In the genomic region with DNA sequence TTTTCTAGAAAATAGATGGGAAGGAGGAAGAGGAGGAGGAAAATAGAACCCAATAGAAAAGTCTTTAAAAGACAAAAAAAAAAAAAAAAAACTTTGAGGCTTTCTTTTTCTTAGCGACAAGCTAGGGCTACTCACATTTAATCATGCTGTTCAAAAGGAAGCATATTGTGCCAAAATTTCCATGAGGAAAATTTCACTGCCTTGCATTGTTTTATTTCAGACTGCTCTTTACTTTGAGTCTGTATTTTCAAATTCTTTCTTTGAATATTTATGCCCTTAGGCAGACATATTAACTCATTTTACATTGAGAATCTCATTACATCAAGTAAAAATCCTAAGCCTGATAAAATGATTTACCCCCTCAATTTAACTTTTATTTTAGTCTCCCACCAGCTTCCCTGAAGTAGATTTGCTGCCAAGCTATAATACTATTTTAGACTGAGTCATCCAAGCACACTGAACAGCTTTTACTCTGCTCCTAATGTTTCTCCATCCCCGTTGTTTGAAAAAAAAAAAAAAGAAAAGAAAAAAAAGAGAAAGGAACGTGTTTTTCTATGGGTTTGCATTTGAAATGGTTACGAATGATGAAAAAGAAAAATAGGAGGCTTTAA, we compare ENCODE assay signal across 10 cellular contexts.
A peak's percentile ranks its signal among the peaks of the same experiment; 100 is the strongest.
DNase-seq lines count a peak whose midpoint lies in the region; ATAC-seq, FAIRE-seq and TF ChIP-seq lines count a peak whose summit lies in the region.
"Had no signal": no experiment of that assay in that cellular context is flagged by ENCODE, and none has a peak within 500 bp of the region (broad histone marks: within the 10 kb centered on the region; RNA-seq: fewer than 3 reads in every experiment).

No MANE protein-coding gene starts in this region.

- H3K27ac ChIP-seq in left lung: peak overlapping the region; percentile 51 to 74
- no peak overlapping the region for H3K27ac ChIP-seq in small intestine (ENCODE audit: low read depth in 1 of 2, low read length in 1 of 2)
- H3K27ac ChIP-seq in body of pancreas: peak overlapping the region in 1 of 4 donors; percentile 21

- no peak for ATAC-seq in activated CD8-positive, alpha-beta T cell treated with anti-CD3 and anti-CD28 coated beads for 36 hours
- no peak for ATAC-seq in activated CD8-positive, alpha-beta T cell treated with anti-CD3 and anti-CD28 coated beads, Interleukin-2, amount 10 ng/mL, durations not matched to agents 7 days and 5 days
- peak; percentile 52 for ATAC-seq in left lung
- ATAC-seq in body of pancreas: no peak

- peak overlapping the region; percentile 25 for H3K4me3 Mint-ChIP-seq in activated CD8-positive, alpha-beta T cell treated with anti-CD3 and anti-CD28 coated beads for 36 hours
- no peak overlapping the region for H3K4me3 Mint-ChIP-seq in activated CD8-positive, alpha-beta T cell treated with anti-CD3 and anti-CD28 coated beads, Interleukin-2, amount 10 ng/mL, durations not matched to agents 7 days and 5 days
- H3K4me3 Mint-ChIP-seq in type B pancreatic cell: no peak overlapping the region

- no peaks in the 10 kb centered on the region for H3K9me3 ChIP-seq in left lung
- no peaks in the 10 kb centered on the region for H3K9me3 ChIP-seq in small intestine (ENCODE audit: control insufficient read depth, low read depth)
- H3K9me3 ChIP-seq in body of pancreas: no peaks in the 10 kb centered on the region
- H3K9me3 ChIP-seq: Peyer's patch had no signal

- H3K4me1 ChIP-seq in left lung (peaks cover 0 to 6% of the 10 kb centered on the region in 2 donors), small intestine (ENCODE audit: control insufficient read depth in 2 of 2, insufficient read depth in 1 of 2, low read depth in 1 of 2, low read length in 1 of 2) (peaks cover 0 to 3% of the 10 kb centered on the region in 2 donors), body of pancreas (no peaks in the 10 kb centered on the region)
- H3K4me1 ChIP-seq: Peyer's patch had no signal

- POLR2A ChIA-PET in activated CD8-positive, alpha-beta T cell treated with anti-CD3 and anti-CD28 coated beads for 36 hours (lab: Charles Lee): no interaction called here
- POLR2A ChIA-PET in activated CD8-positive, alpha-beta T cell treated with anti-CD3 and anti-CD28 coated beads, Interleukin-2, amount 10 ng/mL, durations not matched to agents 7 days and 5 days (lab: Charles Lee): no interaction called here

- H3K4me3 ChIP-seq in cardiac fibroblast (replicated peaks in 1 of 2; ENCODE audit: low read depth in 2 of 2, low read length in 2 of 2): no peak overlapping the region
- H3K4me3 ChIP-seq in left lung: no peak overlapping the region
- no peak overlapping the region for H3K4me3 ChIP-seq in small intestine (ENCODE audit: low read depth in 1 of 2, low read length in 2 of 2)
- no peak overlapping the region for H3K4me3 ChIP-seq in body of pancreas
- H3K4me3 ChIP-seq: Peyer's patch had no signal

- H3K36me3 ChIP-seq in left lung: no peaks in the 10 kb centered on the region
- H3K36me3 ChIP-seq in small intestine (ENCODE audit: control insufficient read depth in 2 of 2, insufficient read depth in 2 of 2, low read length in 2 of 2): no peaks in the 10 kb centered on the region
- no peaks in the 10 kb centered on the region for H3K36me3 ChIP-seq in body of pancreas (replicated peaks in 1 of 2; ENCODE audit: insufficient read depth in 1 of 2, low read depth in 2 of 2)
- H3K36me3 ChIP-seq: Peyer's patch had no signal

- H3K9me3 Mint-ChIP-seq in activated CD8-positive, alpha-beta T cell treated with anti-CD3 and anti-CD28 coated beads for 36 hours: no peaks in the 10 kb centered on the region
- no peaks in the 10 kb centered on the region for H3K9me3 Mint-ChIP-seq in activated CD8-positive, alpha-beta T cell treated with anti-CD3 and anti-CD28 coated beads, Interleukin-2, amount 10 ng/mL, durations not matched to agents 7 days and 5 days (ENCODE audit: insufficient read depth)
- peaks cover 6% of the 10 kb centered on the region for H3K9me3 Mint-ChIP-seq in type B pancreatic cell

- peak overlapping the region; percentile 80 for H3K27ac Mint-ChIP-seq in activated CD8-positive, alpha-beta T cell treated with anti-CD3 and anti-CD28 coated beads for 36 hours
- H3K27ac Mint-ChIP-seq in activated CD8-positive, alpha-beta T cell treated with anti-CD3 and anti-CD28 coated beads, Interleukin-2, amount 10 ng/mL, durations not matched to agents 7 days and 5 days: no peak overlapping the region
- peak overlapping the region; percentile 22 for H3K27ac Mint-ChIP-seq in type B pancreatic cell

- WGBS in small intestine, 3 donors: 55 to 82% (median 79%) methylated on average over 4 of the region's 4 CpGs
- WGBS in body of pancreas, 2 donors: 52 to 53% methylated on average over 4 of the region's 4 CpGs

- no peak for FAIRE-seq in small intestine (lab: Jason Lieb, UNC)

- intact Hi-C loops in activated CD8-positive, alpha-beta T cell treated with anti-CD3 and anti-CD28 coated beads for 36 hours (cut with micrococcal nuclease): no loop called here
- intact Hi-C loops in left lung (cut with DNase I): no loop called here
- intact Hi-C loops in body of pancreas (cut with DNase I): no loop called here

- DNase-seq in activated CD8-positive, alpha-beta T cell treated with anti-CD3 and anti-CD28 coated beads for 36 hours: no peak
- DNase-seq in activated CD8-positive, alpha-beta T cell treated with anti-CD3 and anti-CD28 coated beads, Interleukin-2, amount 10 ng/mL, durations not matched to agents 7 days and 5 days: no peak
- DNase-seq in cardiac fibroblast (ENCODE audit: low read depth in 2 of 2) (peak; percentile 76), left lung (no peak), type B pancreatic cell (ENCODE audit: extremely low spot score, unreplicated experiment) (no peak), small intestine (no peak), body of pancreas (no peak), T-helper 9 cell (no peak)
- DNase-seq: AML-193, Peyer's patch had no signal

- no peak for TF ChIP-seq POLR2A in body of pancreas (IDR thresholded peaks at IDR 0.05)

- TF ChIP-seq CTCF in activated CD8-positive, alpha-beta T cell treated with anti-CD3 and anti-CD28 coated beads for 36 hours (IDR thresholded peaks at IDR 0.05): no peak
- TF ChIP-seq CTCF in cardiac fibroblast (IDR thresholded peaks at IDR 0.05; ENCODE audit: low read depth, low read length) (no peak), left lung (IDR thresholded peaks at IDR 0.05) (no peak), type B pancreatic cell (conservative IDR thresholded peaks at IDR 0.05) (no peak), body of pancreas (IDR thresholded peaks at IDR 0.05) (no peak)

- H3K27me3 ChIP-seq in left lung (no peaks in the 10 kb centered on the region), small intestine (ENCODE audit: control insufficient read depth in 2 of 2, insufficient read depth in 2 of 2, low read length in 2 of 2) (no peaks in the 10 kb centered on the region), body of pancreas (no peaks in the 10 kb centered on the region)
- H3K27me3 ChIP-seq: Peyer's patch had no signal

- no peaks in the 10 kb centered on the region for H3K27me3 Mint-ChIP-seq in activated CD8-positive, alpha-beta T cell treated with anti-CD3 and anti-CD28 coated beads for 36 hours
- H3K27me3 Mint-ChIP-seq in activated CD8-positive, alpha-beta T cell treated with anti-CD3 and anti-CD28 coated beads, Interleukin-2, amount 10 ng/mL, durations not matched to agents 7 days and 5 days (ENCODE audit: low read depth): no peaks in the 10 kb centered on the region
- H3K27me3 Mint-ChIP-seq in type B pancreatic cell: no peaks in the 10 kb centered on the region

- peaks cover 57% of the 10 kb centered on the region for H3K4me1 Mint-ChIP-seq in activated CD8-positive, alpha-beta T cell treated with anti-CD3 and anti-CD28 coated beads for 36 hours (ENCODE audit: low read depth)
- H3K4me1 Mint-ChIP-seq in activated CD8-positive, alpha-beta T cell treated with anti-CD3 and anti-CD28 coated beads, Interleukin-2, amount 10 ng/mL, durations not matched to agents 7 days and 5 days (ENCODE audit: low read depth): peaks cover 13% of the 10 kb centered on the region
- H3K4me1 Mint-ChIP-seq in type B pancreatic cell (ENCODE audit: unreplicated experiment): peaks cover 31% of the 10 kb centered on the region

- peaks cover 16% of the 10 kb centered on the region for H3K36me3 Mint-ChIP-seq in activated CD8-positive, alpha-beta T cell treated with anti-CD3 and anti-CD28 coated beads for 36 hours (ENCODE audit: low read depth)
- H3K36me3 Mint-ChIP-seq in activated CD8-positive, alpha-beta T cell treated with anti-CD3 and anti-CD28 coated beads, Interleukin-2, amount 10 ng/mL, durations not matched to agents 7 days and 5 days (ENCODE audit: low read depth): peaks cover 12% of the 10 kb centered on the region
- H3K36me3 Mint-ChIP-seq in type B pancreatic cell: peaks cover 24% of the 10 kb centered on the region

- CTCF ChIA-PET in activated CD8-positive, alpha-beta T cell treated with anti-CD3 and anti-CD28 coated beads for 36 hours (lab: Charles Lee): interaction anchor here (1.5 to 1.9 kb wide), 2 partner anchors 10 to 58 kb away, joined by 3 to 7 read pairs; no protein-coding TSS in a partner anchor
- CTCF ChIA-PET in activated CD8-positive, alpha-beta T cell treated with anti-CD3 and anti-CD28 coated beads, Interleukin-2, amount 10 ng/mL, durations not matched to agents 7 days and 5 days (lab: Charles Lee): interaction anchor here (1.2 kb wide), 1 partner anchor 230 kb away, joined by 4 read pairs; a partner anchor contains a TSS

Comparison
In these comparisons a context has a peak if more than half of its experiments do, and no peak if none do; other contexts are left out.
1. DNase-seq: peak in cardiac fibroblast (2 of 2); none in activated CD8-positive, alpha-beta T cell treated with anti-CD3 and anti-CD28 coated beads for 36 hours (single experiment), activated CD8-positive, alpha-beta T cell treated with anti-CD3 and anti-CD28 coated beads, Interleukin-2, amount 10 ng/mL, durations not matched to agents 7 days and 5 days (single experiment), left lung (0 of 2), type B pancreatic cell (single experiment), small intestine (single experiment), body of pancreas (0 of 4) and T-helper 9 cell (single experiment).
2. H3K27ac ChIP-seq: peak in left lung (2 of 2); none in small intestine (0 of 2).